8 cellular contexts compared by ENCODE assay signal in genomic region chr17:35244345-35245195, GRCh38. TPM values are rescaled to one million over a fixed set of nuclear protein-coding genes. Genes with fewer than 3 reads are reported as not detected.
DNase-seq lines count a peak whose midpoint lies in the region; ATAC-seq and TF ChIP-seq lines count a peak whose summit lies in the region.

No MANE protein-coding gene starts in this region.

- TF ChIP-seq POLR2A in upper lobe of left lung (IDR thresholded peaks at IDR 0.05): peak in 1 of 4 donors; percentile 57

- CTCF ChIA-PET in PC-3 (lab: Charles Lee): no interaction called here

- no peaks in the 10 kb centered on the region for H3K9me2 ChIP-seq in PC-3 (replicated peaks; ENCODE audit: low read length)

- H4K20me1 ChIP-seq in PC-3 (ENCODE audit: low read length): no peaks in the 10 kb centered on the region

- TSS peak; percentile 67 for BruUV-seq in PC-3 (replicated peaks; lab: Mats Ljungman, UMichigan)

- WGBS in upper lobe of left lung, 2 donors: 1 to 5% methylated on average over 12 to 13 of the region's 13 CpGs

- H3F3A ChIP-seq in PC-3 (ENCODE audit: low read length, unreplicated experiment): peaks cover 4% of the 10 kb centered on the region

- H3K4me1 Mint-ChIP-seq in progenitor cell of endocrine pancreas (ENCODE audit: low read depth): peaks cover 21% of the 10 kb centered on the region

- peaks cover 35% of the 10 kb centered on the region for H3K79me2 ChIP-seq in PC-3 (ENCODE audit: low read length)

- POLR2A ChIA-PET in PC-3 (lab: Charles Lee; ENCODE audit: unreplicated experiment): interaction anchor here (0.5 kb wide), 1 partner anchor 56 kb away, joined by 5 read pairs; no protein-coding TSS in a partner anchor

- peak in 2 of 4 donors; percentile 14 to 31 for TF ChIP-seq EP300 in upper lobe of left lung (IDR thresholded peaks at IDR 0.05)

- intact Hi-C loops in PC-3 (cut with micrococcal nuclease): loop anchor here (1.0 to 5.0 kb wide), 2 partner anchors 10 to 72 kb away; no protein-coding TSS in a partner anchor

- H3K36me3 ChIP-seq in PC-3 (ENCODE audit: low read depth, low read length) (no peaks in the 10 kb centered on the region), upper lobe of left lung (peaks cover 0 to 12% (median 3%) of the 10 kb centered on the region in 4 donors)

- H3K36me3 Mint-ChIP-seq in progenitor cell of endocrine pancreas (ENCODE audit: insufficient read depth): peaks cover 2% of the 10 kb centered on the region

- no peak overlapping the region for H2AFZ ChIP-seq in PC-3 (ENCODE audit: low read length)

- H3K9me3 ChIP-seq in PC-3 (ENCODE audit: low read length) (no peaks in the 10 kb centered on the region), upper lobe of left lung (no peaks in the 10 kb centered on the region)

- H3K27ac Mint-ChIP-seq in progenitor cell of endocrine pancreas: no peak overlapping the region

- H3K27me3 ChIP-seq in PC-3 (ENCODE audit: low read length) (no peaks in the 10 kb centered on the region), upper lobe of left lung (no peaks in the 10 kb centered on the region)

- peak overlapping the region; percentile 94 for H3K9ac ChIP-seq in PC-3 (ENCODE audit: low read length)

- no peaks in the 10 kb centered on the region for H3K27me3 Mint-ChIP-seq in progenitor cell of endocrine pancreas

- peak overlapping the region; percentile 89 for H3K4me3 Mint-ChIP-seq in progenitor cell of endocrine pancreas (ENCODE audit: low read depth)

- in situ Hi-C loops in Caki2 (cut with HindIII; ENCODE audit: low pct_unique_long_range_greater_than_20kb, low sequenced_read_pairs): no loop called here

- H3K4me2 ChIP-seq in PC-3 (ENCODE audit: low read length): peak overlapping the region; percentile 96

- peaks cover 31% of the 10 kb centered on the region for H3K4me1 ChIP-seq in PC-3 (ENCODE audit: insufficient read depth, low read length)
- H3K4me1 ChIP-seq in upper lobe of left lung: peaks cover 32 to 52% (median 39%) of the 10 kb centered on the region in 4 donors

- ATAC-seq in PC-3 (peak; percentile 20), upper lobe of left lung (ENCODE audit: low FRiP score in 2 of 2) (peak in 1 of 2 donors; percentile 61)

- TF ChIP-seq CTCF in PC-3 (conservative IDR thresholded peaks at IDR 0.05; ENCODE audit: low read depth, low read length) (no peak), progenitor cell of endocrine pancreas (IDR thresholded peaks at IDR 0.05; ENCODE audit: unreplicated experiment) (no peak), upper lobe of left lung (IDR thresholded peaks at IDR 0.05) (no peak)

- peak overlapping the region; percentile 88 for H3K4me3 ChIP-seq in PC-3 (ENCODE audit: low read length)
- peak overlapping the region; percentile 17 to 73 (median 67) for H3K4me3 ChIP-seq in upper lobe of left lung

- H3K27ac ChIP-seq in PC-3 (ENCODE audit: low read length) (peak overlapping the region; percentile 98), upper lobe of left lung (peak overlapping the region; percentile 93 to 99 (median 98))

- H3K9me3 Mint-ChIP-seq in progenitor cell of endocrine pancreas (ENCODE audit: low read depth): no peaks in the 10 kb centered on the region

- peak; percentile 87 for DNase-seq in Caki2 (ENCODE audit: low read depth)
- DNase-seq in HCEC 1CT: peak; percentile 83
- DNase-seq in PC-3: peak; percentile 73
- DNase-seq in activated T-helper 1 cell treated with anti-CD3 and anti-CD28 coated beads, Interleukin-2, amount 50 U/mL, for 16 hours (ENCODE audit: low read depth in 1 of 2, low spot score in 1 of 2): peak; percentile 66 to 77
- DNase-seq in foreskin melanocyte: peak; percentile 95
- DNase-seq in progenitor cell of endocrine pancreas (ENCODE audit: low spot score, unreplicated experiment): no peak
- DNase-seq in upper lobe of left lung: peak in 1 of 2 donors; percentile 89
- no peak for DNase-seq in SKM-1 (lab: John Stamatoyannopoulos, UW; ENCODE audit: unreplicated experiment)

RNA-seq across cellular contexts. Expression of gene SLFN5, which starts 1.7 kb away (rescaled TPM):
- total RNA-seq in Caki2 (2014; rRNA removed; shearing (Covaris generic); ENCODE audit: low replicate concordance): 2.3 and 4.7 TPM in 2 replicates
- total RNA-seq in PC-3 (2014; rRNA removed) (7.5 and 14.5 TPM in 2 replicates), progenitor cell of endocrine pancreas (12.7 and 13.1 TPM in 2 replicates), upper lobe of left lung (10 to 100 TPM; 26.7 to 48.5 (median 43.2) TPM)

RNA-seq across cellular contexts. Expression of gene SLC35G3, which starts 50.4 kb away (rescaled TPM):
- not detected in 2 replicates for total RNA-seq in Caki2 (2014; rRNA removed; shearing (Covaris generic); ENCODE audit: low replicate concordance)
- total RNA-seq in PC-3 (2014; rRNA removed) (not detected in 2 replicates), progenitor cell of endocrine pancreas (not detected in 2 replicates), upper lobe of left lung (not detected)

Comparison
In these comparisons a context has a peak if more than half of its experiments do, and no peak if none do; other contexts are left out.
1. DNase-seq: peak in Caki2 (single experiment), HCEC 1CT (single experiment), PC-3 (single experiment), activated T-helper 1 cell treated with anti-CD3 and anti-CD28 coated beads, Interleukin-2, amount 50 U/mL, for 16 hours (2 of 2) and foreskin melanocyte (single experiment); none in progenitor cell of endocrine pancreas (single experiment) and SKM-1 (single experiment).